In genomic region chr22:38036392-38037062, GRCh38 we compare ENCODE assay signal across 20 cellular contexts. TPM values are rescaled to one million over a fixed set of nuclear protein-coding genes. Genes with fewer than 3 reads are reported as not detected.
DNase-seq lines count a peak whose midpoint lies in the region; ATAC-seq and TF ChIP-seq lines count a peak whose summit lies in the region.
"Had no signal": no experiment of that assay in that cellular context is flagged by ENCODE, and none has a peak within 500 bp of the region (broad histone marks: within the 10 kb centered on the region; RNA-seq: fewer than 3 reads in every experiment).

No MANE protein-coding gene starts in this region.

- H4K20me1 ChIP-seq in BLaER1: no peaks in the 10 kb centered on the region

- H3K27me3 ChIP-seq in BLaER1 (no peaks in the 10 kb centered on the region), layer of hippocampus (ENCODE audit: control insufficient read depth, insufficient read depth, low read length) (no peaks in the 10 kb centered on the region), upper lobe of right lung (no peaks in the 10 kb centered on the region)

- H3K27ac ChIP-seq in BLaER1 (no peak overlapping the region), caudate nucleus (ENCODE audit: low read depth, low read length) (peak overlapping the region; percentile 99), layer of hippocampus (ENCODE audit: low read depth, low read length) (peak overlapping the region; percentile 99), upper lobe of right lung (no peak overlapping the region)
- H3K27ac ChIP-seq: RWPE1 had no signal

- H3K27ac Mint-ChIP-seq in natural killer cell: no peak overlapping the region
- H3K27ac Mint-ChIP-seq: CD14-positive monocyte had no signal

- H3K4me1 ChIP-seq in BLaER1 (peaks cover 46% of the 10 kb centered on the region), upper lobe of right lung (peaks cover 18% of the 10 kb centered on the region)

- intact Hi-C loops in natural killer cell (cut with micrococcal nuclease): no loop called here
- intact Hi-C loops in upper lobe of right lung (cut with DNase I): no loop called here

- peak overlapping the region; percentile 72 for H3K4me2 ChIP-seq in BLaER1

- H3K9ac ChIP-seq in BLaER1: no peak overlapping the region

- no peaks in the 10 kb centered on the region for H3K9me3 ChIP-seq in BLaER1
- H3K9me3 ChIP-seq in upper lobe of right lung: no peaks in the 10 kb centered on the region

- H3K4me1 Mint-ChIP-seq in natural killer cell: peaks cover 2 to 16% of the 10 kb centered on the region in 2 donors

- H3K36me3 ChIP-seq in BLaER1: no peaks in the 10 kb centered on the region
- no peaks in the 10 kb centered on the region for H3K36me3 ChIP-seq in upper lobe of right lung

- no peaks in the 10 kb centered on the region for H3K9me3 Mint-ChIP-seq in natural killer cell

- no peak for ATAC-seq in HG03439 (IDR thresholded peaks at IDR 0.05; ENCODE audit: unreplicated experiment)
- no peak for ATAC-seq in natural killer cell
- ATAC-seq in upper lobe of right lung: no peak

- H3K4me3 ChIP-seq in BLaER1 (no peak overlapping the region), upper lobe of right lung (no peak overlapping the region)

- H3K27me3 Mint-ChIP-seq in natural killer cell (ENCODE audit: low read depth in 2 of 2): no peaks in the 10 kb centered on the region

- no peak overlapping the region for H3K4me3 Mint-ChIP-seq in natural killer cell
- H3K4me3 Mint-ChIP-seq: CD14-positive monocyte had no signal

- H3K36me3 Mint-ChIP-seq in natural killer cell: no peaks in the 10 kb centered on the region
- H3K36me3 Mint-ChIP-seq: CD14-positive monocyte had no signal

- DNase-seq in caudate nucleus (lab: John Stamatoyannopoulos, UW) (no peak), pons (ENCODE audit: low spot score) (peak; percentile 30), natural killer cell (no peak), upper lobe of right lung (no peak), iPS-NIHi11 (ENCODE audit: low spot score) (no peak)
- DNase-seq: COR-L47; DMS153; HCEC 1CT; KBM-7; NCI-H1048; NCI-H1694; NCI-H2107; NCI-H345; NCI-H526 treated with DMSO at 0.1 percent for 48 hours; NK-92 treated with Interleukin-12 subunit alpha and Interleukin-12 subunit beta, amount 100 ng/mL, for 24 hours had no signal

- TF ChIP-seq CTCF in natural killer cell (IDR thresholded peaks at IDR 0.05) (no peak), upper lobe of right lung (IDR thresholded peaks at IDR 0.05) (no peak)

RNA-seq across cellular contexts. Expression of gene PICK1, which starts 20.7 kb away (rescaled TPM):
- 10 to 100 TPM; 28.4 to 30.9 (median 29.9) TPM for total RNA-seq in natural killer cell
- 31.8 TPM for total RNA-seq in upper lobe of right lung

RNA-seq across cellular contexts. Expression of gene SLC16A8, which starts 47.5 kb away (rescaled TPM):
- total RNA-seq in natural killer cell: 1 to 10 TPM in 1 of 3 donors, not detected in 2; 1.0 TPM
- not detected for total RNA-seq in upper lobe of right lung

RNA-seq across cellular contexts. Expression of gene SOX10, which starts 52.2 kb away (rescaled TPM):
- total RNA-seq in natural killer cell (not detected), upper lobe of right lung (not detected)

Comparison
In these comparisons a context has a peak if more than half of its experiments do, and no peak if none do; other contexts are left out.
1. H3K27ac ChIP-seq: peak in caudate nucleus (single experiment) and layer of hippocampus (single experiment); none in BLaER1 (single experiment) and upper lobe of right lung (single experiment).